ENCODE assay signal across 16 cellular contexts in the genomic region with DNA sequence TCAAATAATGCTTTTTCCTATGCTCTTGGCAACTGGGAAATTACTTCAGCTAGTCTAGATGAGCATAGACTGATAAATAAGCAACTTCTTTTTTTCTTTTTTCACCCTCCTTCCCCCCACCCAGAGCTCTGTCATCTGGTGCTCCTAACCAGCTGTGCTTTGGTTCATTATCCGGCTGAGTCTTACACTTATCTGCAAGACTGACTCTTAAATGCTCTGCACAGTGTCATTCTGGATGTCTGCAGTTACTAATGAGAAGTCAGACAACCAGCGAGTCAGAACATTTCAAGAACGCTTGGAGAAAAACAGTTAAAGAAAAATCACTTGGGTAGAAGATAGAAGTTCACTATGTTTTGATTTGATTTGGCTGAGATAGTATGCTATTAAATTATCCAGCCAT.
"Had no signal": no experiment of that assay in that cellular context is flagged by ENCODE, and none has a peak within 500 bp of the region (broad histone marks: within the 10 kb centered on the region; RNA-seq: fewer than 3 reads in every experiment).

No MANE protein-coding gene starts in this region.

- DNase-seq: activated CD4-positive, alpha-beta T cell treated with anti-CD3 and anti-CD28 coated beads for 1 hour; activated CD4-positive, alpha-beta T cell treated with anti-CD3 and anti-CD28 coated beads, Interleukin-2, amount 50 U/mL, for 48 hours; activated CD8-positive, alpha-beta memory T cell treated with anti-CD3 and anti-CD28 coated beads, Interleukin-2, amount 10 ng/mL, durations not matched to agents 7 days and 5 days; activated gamma-delta T cell; activated naive CD8-positive, alpha-beta T cell treated with anti-CD3 and anti-CD28 coated beads, Interleukin-2, amount 10 ng/mL, durations not matched to agents 7 days and 5 days; activated T-cell treated with anti-CD3 and anti-CD28 coated beads, Interleukin-2, amount 50 U/mL, for 24 hours; aorta; esophagus squamous epithelium; left cardiac atrium; posterior cingulate gyrus; right cardiac atrium; small intestine had no signal

- H3K4me1 ChIP-seq: esophagus squamous epithelium had no signal

- H3K4me3 ChIP-seq: esophagus squamous epithelium, thyroid gland, vagina had no signal

- ATAC-seq: activated CD8-positive, alpha-beta memory T cell treated with anti-CD3 and anti-CD28 coated beads, Interleukin-2, amount 10 ng/mL, durations not matched to agents 7 days and 5 days; stimulated activated effector memory CD8-positive, alpha-beta T cell treated with anti-CD3 and anti-CD28 coated beads, Interleukin-12 subunit alpha, Interleukin-12 subunit beta, amount 100 ng/mL, for 72 hours had no signal

- H3K27ac ChIP-seq: esophagus squamous epithelium, neutrophil, thyroid gland, vagina had no signal

- H3K36me3 ChIP-seq: esophagus squamous epithelium, neutrophil, thyroid gland, vagina had no signal

- H3K27ac Mint-ChIP-seq: activated CD8-positive, alpha-beta memory T cell treated with anti-CD3 and anti-CD28 coated beads, Interleukin-2, amount 10 ng/mL, durations not matched to agents 7 days and 5 days; activated naive CD8-positive, alpha-beta T cell treated with anti-CD3 and anti-CD28 coated beads, Interleukin-2, amount 10 ng/mL, durations not matched to agents 7 days and 5 days; activated T-cell treated with anti-CD3 and anti-CD28 coated beads, Interleukin-2, amount 50 U/mL, for 24 hours; stimulated activated effector memory CD8-positive, alpha-beta T cell treated with anti-CD3 and anti-CD28 coated beads, Interleukin-12 subunit alpha, Interleukin-12 subunit beta, amount 100 ng/mL, for 72 hours had no signal

- H3K9me3 ChIP-seq: esophagus squamous epithelium, neutrophil, thyroid gland, vagina had no signal

- H3K4me3 Mint-ChIP-seq: activated CD8-positive, alpha-beta memory T cell treated with anti-CD3 and anti-CD28 coated beads, Interleukin-2, amount 10 ng/mL, durations not matched to agents 7 days and 5 days; activated naive CD8-positive, alpha-beta T cell treated with anti-CD3 and anti-CD28 coated beads, Interleukin-2, amount 10 ng/mL, durations not matched to agents 7 days and 5 days; activated T-cell treated with anti-CD3 and anti-CD28 coated beads, Interleukin-2, amount 50 U/mL, for 24 hours; stimulated activated effector memory CD8-positive, alpha-beta T cell treated with anti-CD3 and anti-CD28 coated beads, Interleukin-12 subunit alpha, Interleukin-12 subunit beta, amount 100 ng/mL, for 72 hours had no signal

- H3K27me3 Mint-ChIP-seq: activated CD8-positive, alpha-beta memory T cell treated with anti-CD3 and anti-CD28 coated beads, Interleukin-2, amount 10 ng/mL, durations not matched to agents 7 days and 5 days; activated naive CD8-positive, alpha-beta T cell treated with anti-CD3 and anti-CD28 coated beads, Interleukin-2, amount 10 ng/mL, durations not matched to agents 7 days and 5 days; activated T-cell treated with anti-CD3 and anti-CD28 coated beads, Interleukin-2, amount 50 U/mL, for 24 hours had no signal

- H3K9me3 Mint-ChIP-seq: activated T-cell treated with anti-CD3 and anti-CD28 coated beads, Interleukin-2, amount 50 U/mL, for 24 hours had no signal

- H3K27me3 ChIP-seq: esophagus squamous epithelium, neutrophil, thyroid gland, vagina had no signal

- H3K4me1 Mint-ChIP-seq: activated CD8-positive, alpha-beta memory T cell treated with anti-CD3 and anti-CD28 coated beads, Interleukin-2, amount 10 ng/mL, durations not matched to agents 7 days and 5 days; activated naive CD8-positive, alpha-beta T cell treated with anti-CD3 and anti-CD28 coated beads, Interleukin-2, amount 10 ng/mL, durations not matched to agents 7 days and 5 days; stimulated activated effector memory CD8-positive, alpha-beta T cell treated with anti-CD3 and anti-CD28 coated beads, Interleukin-12 subunit alpha, Interleukin-12 subunit beta, amount 100 ng/mL, for 72 hours had no signal

- H3K36me3 Mint-ChIP-seq: activated CD8-positive, alpha-beta memory T cell treated with anti-CD3 and anti-CD28 coated beads, Interleukin-2, amount 10 ng/mL, durations not matched to agents 7 days and 5 days; activated naive CD8-positive, alpha-beta T cell treated with anti-CD3 and anti-CD28 coated beads, Interleukin-2, amount 10 ng/mL, durations not matched to agents 7 days and 5 days; stimulated activated effector memory CD8-positive, alpha-beta T cell treated with anti-CD3 and anti-CD28 coated beads, Interleukin-12 subunit alpha, Interleukin-12 subunit beta, amount 100 ng/mL, for 72 hours had no signal
